In the genomic region with DNA sequence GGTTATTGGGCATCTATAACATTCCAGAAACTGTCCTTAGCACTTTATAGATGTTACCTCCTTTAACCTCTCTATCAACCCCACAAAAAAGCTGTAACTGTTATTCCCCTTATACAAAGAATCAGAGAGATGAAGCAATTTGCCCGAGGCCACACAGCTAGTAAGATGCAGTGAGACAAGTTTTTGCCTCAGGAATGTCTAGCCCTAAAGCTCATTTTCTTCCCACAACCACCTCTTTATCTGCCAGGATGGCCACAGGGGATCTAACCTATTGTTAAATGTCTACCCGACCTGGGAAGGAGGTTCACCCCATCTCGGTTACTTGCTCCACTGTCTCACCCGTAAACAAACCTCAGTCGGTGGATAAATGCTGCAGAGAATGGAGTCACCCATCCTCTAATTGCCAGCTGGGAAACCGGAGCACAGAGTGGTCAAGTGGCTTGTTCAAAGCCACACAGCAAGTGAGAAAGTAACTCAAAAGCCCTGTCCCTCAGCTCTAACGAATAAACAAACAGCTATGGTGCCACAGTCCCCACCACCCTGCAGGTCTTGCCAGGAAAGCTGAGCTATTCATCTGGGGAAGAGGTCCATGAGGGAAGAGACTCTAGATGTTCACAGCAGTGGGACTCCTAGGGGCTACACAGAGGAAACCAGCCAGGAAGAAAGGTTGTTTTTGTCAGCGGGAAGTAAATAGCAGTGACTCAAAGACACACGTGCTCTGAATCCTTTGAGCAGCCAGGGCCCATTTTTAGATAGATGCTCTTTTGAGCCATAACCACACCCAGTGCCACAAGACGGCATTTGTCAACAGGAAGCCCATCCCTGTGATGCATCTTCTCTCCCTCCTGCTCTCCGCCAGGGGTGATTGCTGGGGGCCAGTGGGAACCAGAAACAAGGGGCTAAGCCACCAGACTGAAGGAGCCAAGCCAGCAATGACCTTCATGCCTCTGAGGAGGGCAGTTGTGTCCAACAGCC, we compare ENCODE assay signal across 14 cellular contexts. TPM values are rescaled to one million over a fixed set of nuclear protein-coding genes. Genes with fewer than 3 reads are reported as not detected.
A peak's percentile ranks its signal among the peaks of the same experiment; 100 is the strongest.
DNase-seq lines count a peak whose midpoint lies in the region; ATAC-seq, FAIRE-seq and TF ChIP-seq lines count a peak whose summit lies in the region.
"Had no signal": no experiment of that assay in that cellular context is flagged by ENCODE, and none has a peak within 500 bp of the region (broad histone marks: within the 10 kb centered on the region; RNA-seq: fewer than 3 reads in every experiment).

No MANE protein-coding gene starts in this region.

- peaks cover 0 to 3% (median 0%) of the 10 kb centered on the region in 3 donors for H3K36me3 Mint-ChIP-seq in CD8-positive, alpha-beta memory T cell
- H3K36me3 Mint-ChIP-seq in HFFc6 (ENCODE audit: low read depth) (peaks cover 7% of the 10 kb centered on the region; the same call in 1 of the 2 replicates), T-helper 17 cell (ENCODE audit: low read depth) (peaks cover 5% of the 10 kb centered on the region)

- intact Hi-C loops in pancreas (cut with DNase I): no loop called here

- H3K27me3 ChIP-seq in CD8-positive, alpha-beta memory T cell (ENCODE audit: insufficient read depth, low read length, poor library complexity, severe bottlenecking): no peaks in the 10 kb centered on the region
- no peaks in the 10 kb centered on the region for H3K27me3 ChIP-seq in pancreas
- H3K27me3 ChIP-seq: right atrium auricular region had no signal

- peak overlapping the region in 2 of 7 donors; percentile 32 to 46 for H3K4me3 Mint-ChIP-seq in CD8-positive, alpha-beta memory T cell
- H3K4me3 Mint-ChIP-seq in HFFc6 (peak overlapping the region; percentile 9; the same call in 1 of the 2 replicates), T-helper 17 cell (peak overlapping the region; percentile 49)
- H3K4me3 Mint-ChIP-seq: activated CD4-positive, alpha-beta T cell treated with anti-CD3 and anti-CD28 coated beads for 36 hours; dendritic cell treated with granulocyte-macrophage colony-stimulating factor and Interleukin-4, amounts not matched to agents 40 ng/mL and 50 ng/mL, for 4 days; natural killer cell treated with Interleukin-12 subunit alpha and Interleukin-12 subunit beta and Interleukin-15 and Interleukin-18, amount 100 ng/mL, for 72 hours had no signal

- H3K27ac ChIP-seq in CD8-positive, alpha-beta memory T cell (ENCODE audit: low read depth, low read length): no peak overlapping the region
- H3K27ac ChIP-seq in pancreas: no peak overlapping the region
- H3K27ac ChIP-seq: right atrium auricular region had no signal

- H3K27me3 Mint-ChIP-seq in CD8-positive, alpha-beta memory T cell: peaks cover 7 to 28% of the 10 kb centered on the region in 2 donors
- H3K27me3 Mint-ChIP-seq in HFFc6 (ENCODE audit: insufficient read depth) (no peaks in the 10 kb centered on the region), T-helper 17 cell (peaks cover 12% of the 10 kb centered on the region)

- no peak for DNase-seq in CD8-positive, alpha-beta memory T cell
- peak; percentile 58 for DNase-seq in HFFc6
- no peak for DNase-seq in T-helper 17 cell
- peak; percentile 68 for DNase-seq in islet precursor cell
- no peak for DNase-seq in D721Med (ENCODE audit: insufficient read length, low spot score)
- DNase-seq in pancreas: no peak
- no peak for DNase-seq in GDM1 (lab: John Stamatoyannopoulos, UW)
- DNase-seq: activated CD4-positive, alpha-beta T cell treated with anti-CD3 and anti-CD28 coated beads for 36 hours; NCI-H1105 treated with DMSO at 0.1 percent for 48 hours had no signal

- no peak overlapping the region for H3K4me3 ChIP-seq in CD8-positive, alpha-beta memory T cell (ENCODE audit: low read length)
- no peak overlapping the region for H3K4me3 ChIP-seq in pancreas
- H3K4me3 ChIP-seq: right atrium auricular region had no signal

- CTCF ChIA-PET in CD8-positive, alpha-beta memory T cell (lab: Charles Lee): interaction anchor here (0.6 kb wide), 1 partner anchor 18 kb away, joined by 3 read pairs; no protein-coding TSS in a partner anchor

- H3K27ac Mint-ChIP-seq in CD8-positive, alpha-beta memory T cell: peak overlapping the region in 5 of 8 donors; percentile 2 to 86 (median 56)
- peak overlapping the region; percentile 79 for H3K27ac Mint-ChIP-seq in HFFc6
- H3K27ac Mint-ChIP-seq in T-helper 17 cell: peak overlapping the region; percentile 67
- H3K27ac Mint-ChIP-seq: activated CD4-positive, alpha-beta T cell treated with anti-CD3 and anti-CD28 coated beads for 36 hours; dendritic cell treated with granulocyte-macrophage colony-stimulating factor and Interleukin-4, amounts not matched to agents 40 ng/mL and 50 ng/mL, for 4 days; natural killer cell treated with Interleukin-12 subunit alpha and Interleukin-12 subunit beta and Interleukin-15 and Interleukin-18, amount 100 ng/mL, for 72 hours had no signal

- peaks cover 0 to 2% (median 0%) of the 10 kb centered on the region in 5 donors for H3K9me3 Mint-ChIP-seq in CD8-positive, alpha-beta memory T cell
- H3K9me3 Mint-ChIP-seq in HFFc6: no peaks in the 10 kb centered on the region

- H3K4me1 Mint-ChIP-seq in CD8-positive, alpha-beta memory T cell: peaks cover 10 to 17% (median 16%) of the 10 kb centered on the region in 3 donors
- H3K4me1 Mint-ChIP-seq in HFFc6 (ENCODE audit: low read depth) (peaks cover 85% of the 10 kb centered on the region), T-helper 17 cell (peaks cover 10% of the 10 kb centered on the region)

- ATAC-seq in T-helper 17 cell (no peak), pancreas (no peak)
- ATAC-seq: activated CD4-positive, alpha-beta T cell treated with anti-CD3 and anti-CD28 coated beads for 36 hours had no signal

- H3K36me3 ChIP-seq in CD8-positive, alpha-beta memory T cell (ENCODE audit: insufficient read depth, low read length): no peaks in the 10 kb centered on the region
- H3K36me3 ChIP-seq in pancreas: no peaks in the 10 kb centered on the region
- H3K36me3 ChIP-seq: right atrium auricular region had no signal

- TF ChIP-seq CTCF in HFFc6 (IDR thresholded peaks at IDR 0.05): no peak
- TF ChIP-seq CTCF in D721Med (IDR thresholded peaks at IDR 0.05; ENCODE audit: insufficient read depth, missing control alignments): no peak
- TF ChIP-seq CTCF in pancreas (IDR thresholded peaks at IDR 0.05): no peak

- FAIRE-seq in D721Med (lab: Jason Lieb, UNC) (no peak), pancreas (lab: Jason Lieb, UNC) (no peak)
- FAIRE-seq: urothelium cell line had no signal

- H3K9me3 ChIP-seq in CD8-positive, alpha-beta memory T cell (ENCODE audit: low read length): no peaks in the 10 kb centered on the region
- H3K9me3 ChIP-seq in T-helper 17 cell (ENCODE audit: control insufficient read depth, low read length, poor library complexity, severe bottlenecking) (no peaks in the 10 kb centered on the region), pancreas (no peaks in the 10 kb centered on the region)
- H3K9me3 ChIP-seq: right atrium auricular region had no signal

- POLR2A ChIA-PET in CD8-positive, alpha-beta memory T cell (lab: Charles Lee): no interaction called here

- no peaks in the 10 kb centered on the region for H3K4me1 ChIP-seq in CD8-positive, alpha-beta memory T cell (ENCODE audit: insufficient read depth, low read length)
- H3K4me1 ChIP-seq in pancreas: no peaks in the 10 kb centered on the region
- H3K4me1 ChIP-seq: right atrium auricular region had no signal

- 65 to 69% methylated on average over 11 of the region's 11 CpGs for WGBS in pancreas, 2 donors

RNA-seq across cellular contexts. Expression of a gene that starts 32.2 kb away (rescaled TPM):
- total RNA-seq in CD8-positive, alpha-beta memory T cell: not detected
- polyA plus RNA-seq in CD8-positive, alpha-beta memory T cell: not detected
- under 1 TPM; 0.31 to 0.70 (median 0.37) TPM for total RNA-seq in HFFc6 (2021; fragmentation: NEBNext Ultra II Directional; extraction: Animal tissue kit (Norgen Biotek cat#: 25700))
- total RNA-seq in T-helper 17 cell (not detected), pancreas (under 1 TPM in 1 of 6 donors, not detected in 5; 0.34 TPM)
- polyA plus RNA-seq in pancreas: under 1 TPM in 1 of 2 donors, not detected in 1; 0.14 TPM
- total RNA-seq: activated CD4-positive, alpha-beta T cell treated with anti-CD3 and anti-CD28 coated beads for 36 hours; natural killer cell treated with Interleukin-12 subunit alpha and Interleukin-12 subunit beta and Interleukin-15 and Interleukin-18, amount 100 ng/mL, for 72 hours; right atrium auricular region; T-helper 1 cell treated with Interleukin-12 subunit alpha and Interleukin-12 subunit beta and Interleukin-4 antibody, amounts not matched to agents 30 ng/mL and 1 ng/mL, for 36 hours had no signal

RNA-seq across cellular contexts. Expression of a gene that starts 40.4 kb away (rescaled TPM):
- under 1 TPM; 0.07 TPM for total RNA-seq in CD8-positive, alpha-beta memory T cell
- polyA plus RNA-seq in CD8-positive, alpha-beta memory T cell: 0.18 TPM
- 10 to 100 TPM; 37.0 to 75.0 (median 44.3) TPM for total RNA-seq in HFFc6 (2021; fragmentation: NEBNext Ultra II Directional; extraction: Animal tissue kit (Norgen Biotek cat#: 25700))
- not detected for total RNA-seq in T-helper 17 cell
- under 1 TPM in 5 of 6 donors, not detected in 1; 0.03 to 0.12 (median 0.03) TPM for total RNA-seq in pancreas
- under 1 TPM; 0.02 to 0.15 TPM for polyA plus RNA-seq in pancreas
- total RNA-seq: activated CD4-positive, alpha-beta T cell treated with anti-CD3 and anti-CD28 coated beads for 36 hours; T-helper 1 cell treated with Interleukin-12 subunit alpha and Interleukin-12 subunit beta and Interleukin-4 antibody, amounts not matched to agents 30 ng/mL and 1 ng/mL, for 36 hours had no signal

Comparison
In these comparisons a context has a peak if more than half of its experiments do, and no peak if none do; other contexts are left out.
1. DNase-seq: peak in HFFc6 (single experiment) and islet precursor cell (single experiment); none in CD8-positive, alpha-beta memory T cell (0 of 5), T-helper 17 cell (0 of 3), D721Med (single experiment), pancreas (0 of 6) and GDM1 (single experiment).
2. RNA of a gene that starts 40.4 kb away (total RNA-seq): 37.0 to 75.0 TPM in HFFc6; 0.07 TPM in CD8-positive, alpha-beta memory T cell, 0.03 to 0.12 TPM in pancreas and not detected in T-helper 17 cell; every median in the first group is over 10 times any median in the second.
3. Peak in every context shown above with its lines, with median percentiles within 50 percentile points of each other: H3K27ac Mint-ChIP-seq.